ENCODE assay signal across 33 cellular contexts in the genomic region with DNA sequence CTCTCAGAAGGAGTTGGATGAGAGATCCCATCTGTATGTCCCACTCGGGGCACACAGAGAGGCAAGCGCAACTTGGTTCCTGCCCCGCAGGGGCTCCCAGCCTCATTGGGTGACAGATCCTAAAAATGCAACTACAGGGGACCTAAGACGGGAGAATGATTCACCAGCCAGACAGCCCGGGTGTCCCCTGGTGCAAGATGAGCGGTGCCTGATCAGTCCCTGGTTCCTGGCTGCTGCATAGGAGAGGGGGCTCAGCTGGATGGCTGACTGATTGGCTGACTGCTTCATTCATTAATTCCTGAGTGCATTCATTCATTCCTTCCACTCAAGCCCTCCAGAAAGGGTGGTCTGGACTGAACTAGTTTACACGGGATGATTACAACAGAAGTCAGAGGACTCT. TPM values are rescaled to one million over a fixed set of nuclear protein-coding genes. Genes with fewer than 3 reads are reported as not detected.
"Had no signal": no experiment of that assay in that cellular context is flagged by ENCODE, and none has a peak within 500 bp of the region (broad histone marks: within the 10 kb centered on the region; RNA-seq: fewer than 3 reads in every experiment).

No MANE protein-coding gene starts in this region.

- H3K9ac ChIP-seq: parathyroid adenoma had no signal

- ATAC-seq: heart right ventricle; left colon; left ventricle myocardium superior; lower lobe of right lung; natural killer cell; stimulated activated memory B cell treated with anti-CD40 and anti-IgM and Interleukin-4, amounts not matched to agents 10 μg/mL and 1 μg/mL and 100 μg/mL, for 72 hours; stimulated activated naive CD8-positive, alpha-beta T cell treated with anti-CD3 and anti-CD28 coated beads, Interleukin-15, Interleukin-2, amounts not matched to agents 100 U/mL and 50 U/mL, for 24 hours had no signal

- H3K27ac ChIP-seq: colonic mucosa, esophagus squamous epithelium, heart right ventricle, lower lobe of right lung, parathyroid adenoma, right atrium auricular region, sigmoid colon, skin epidermis, spleen, testis, tibial artery had no signal

- H3K9me3 Mint-ChIP-seq: dendritic cell treated with granulocyte-macrophage colony-stimulating factor and Interleukin-4, amounts not matched to agents 40 ng/mL and 50 ng/mL, for 4 days; immature natural killer cell; natural killer cell; stimulated activated memory B cell treated with anti-CD40 and anti-IgM and Interleukin-4, amounts not matched to agents 10 μg/mL and 1 μg/mL and 100 μg/mL, for 72 hours; type B pancreatic cell had no signal

- DNase-seq: colonic mucosa; effector CD8-positive, alpha-beta T cell; erythroblast; esophagus squamous epithelium; foreskin melanocyte; glutamatergic neuron; heart right ventricle; hippocampal formation; immature natural killer cell; islet precursor cell; kidney glomerular epithelial cell; left colon; left ventricle myocardium superior; lower lobe of right lung; natural killer cell; occipital lobe; sigmoid colon; spleen; stimulated activated CD4-positive, alpha-beta T cell treated with anti-CD3 and anti-CD28 coated beads, Interleukin-4, amount 100 ng/mL, for 4 hours; stimulated activated naive CD8-positive, alpha-beta T cell treated with anti-CD3 and anti-CD28 coated beads, Interleukin-15, Interleukin-2, amounts not matched to agents 100 U/mL and 50 U/mL, for 24 hours; substantia nigra; testis; tibial artery had no signal

- H3K36me3 ChIP-seq: colonic mucosa, esophagus squamous epithelium, heart right ventricle, lower lobe of right lung, right atrium auricular region, sigmoid colon, spleen, tibial artery had no signal

- H3K27me3 ChIP-seq: colonic mucosa, right atrium auricular region, testis had no signal

- H3K4me3 ChIP-seq: colonic mucosa, esophagus squamous epithelium, heart right ventricle, lower lobe of right lung, right atrium auricular region, sigmoid colon, skin epidermis, spleen, testis, tibial artery had no signal

- H3K9me3 ChIP-seq: colonic mucosa, esophagus squamous epithelium, heart right ventricle, lower lobe of right lung, right atrium auricular region, sigmoid colon, spleen, testis, tibial artery had no signal

- H3K79me2 ChIP-seq: parathyroid adenoma had no signal

- H3K27ac Mint-ChIP-seq: dendritic cell treated with granulocyte-macrophage colony-stimulating factor and Interleukin-4, amounts not matched to agents 40 ng/mL and 50 ng/mL, for 4 days; immature natural killer cell; natural killer cell; progenitor cell of endocrine pancreas; stimulated activated memory B cell treated with anti-CD40 and anti-IgM and Interleukin-4, amounts not matched to agents 10 μg/mL and 1 μg/mL and 100 μg/mL, for 72 hours; type B pancreatic cell had no signal

- H3K36me3 Mint-ChIP-seq: immature natural killer cell; natural killer cell; stimulated activated memory B cell treated with anti-CD40 and anti-IgM and Interleukin-4, amounts not matched to agents 10 μg/mL and 1 μg/mL and 100 μg/mL, for 72 hours had no signal

- H3K4me1 ChIP-seq: colonic mucosa, esophagus squamous epithelium, heart right ventricle, lower lobe of right lung, parathyroid adenoma, right atrium auricular region, sigmoid colon, spleen, testis, tibial artery had no signal

- H3K4me3 Mint-ChIP-seq: dendritic cell treated with granulocyte-macrophage colony-stimulating factor and Interleukin-4, amounts not matched to agents 40 ng/mL and 50 ng/mL, for 4 days; immature natural killer cell; natural killer cell; stimulated activated memory B cell treated with anti-CD40 and anti-IgM and Interleukin-4, amounts not matched to agents 10 μg/mL and 1 μg/mL and 100 μg/mL, for 72 hours; type B pancreatic cell had no signal

- H2AFZ ChIP-seq: parathyroid adenoma had no signal

- H3K4me1 Mint-ChIP-seq: immature natural killer cell; natural killer cell; stimulated activated memory B cell treated with anti-CD40 and anti-IgM and Interleukin-4, amounts not matched to agents 10 μg/mL and 1 μg/mL and 100 μg/mL, for 72 hours had no signal

RNA-seq across cellular contexts. Expression of gene WNT9B, which starts 54.9 kb away (rescaled TPM):
- total RNA-seq: chondrocyte, colonic mucosa, left colon, mononuclear cell, natural killer cell, occipital lobe, sigmoid colon had no signal
- polyA plus RNA-seq: immature natural killer cell, neural cell had no signal
